ENCODE assay signal across 8 cellular contexts in the genomic region with DNA sequence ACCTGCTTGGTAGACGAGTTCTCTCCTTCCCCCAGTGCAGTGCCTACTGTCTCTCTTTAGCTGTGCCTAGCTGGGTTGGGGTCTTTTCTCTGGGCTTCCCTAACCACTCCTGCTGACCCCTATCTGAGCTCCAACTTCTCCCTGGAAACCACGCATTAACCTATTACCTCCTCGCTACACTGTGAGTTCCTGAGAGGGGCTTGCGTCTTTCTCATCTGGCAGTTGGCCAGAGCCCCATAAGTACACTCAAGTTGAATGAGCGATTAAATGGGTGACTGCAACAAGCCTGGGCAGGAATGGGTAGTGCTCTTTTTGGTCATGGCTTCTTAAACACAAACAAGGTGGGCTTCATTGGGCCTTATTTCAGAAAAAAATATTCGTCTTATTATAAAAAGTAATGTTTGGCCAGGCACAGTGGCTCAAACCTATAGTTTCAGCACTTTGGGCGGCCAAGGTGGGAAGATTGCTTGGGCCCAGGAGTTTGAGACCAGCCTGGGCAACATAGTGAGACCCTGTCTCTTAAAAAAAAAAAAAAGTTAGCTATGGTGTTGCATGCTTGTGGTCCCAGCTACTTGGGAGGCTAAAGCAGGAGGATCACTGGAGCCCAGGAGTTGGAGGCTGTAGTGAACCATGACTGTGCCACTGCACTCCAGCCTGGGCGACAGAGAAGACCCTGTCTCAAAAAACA. TPM values are rescaled to one million over a fixed set of nuclear protein-coding genes. Genes with fewer than 3 reads are reported as not detected.
DNase-seq lines count a peak whose midpoint lies in the region; ATAC-seq, FAIRE-seq and TF ChIP-seq lines count a peak whose summit lies in the region.

No MANE protein-coding gene starts in this region.

- TF ChIP-seq CTCF in HepG2 (CRISPR knock-in tag; IDR thresholded peaks at IDR 0.05) (no peak), type B pancreatic cell (conservative IDR thresholded peaks at IDR 0.05) (no peak)

- H3K9me3 Mint-ChIP-seq in type B pancreatic cell: no peaks in the 10 kb centered on the region

- intact Hi-C loops in HepG2 (cut with micrococcal nuclease; ENCODE audit: unreplicated experiment): no loop called here

- H3K27ac Mint-ChIP-seq in type B pancreatic cell: no peak overlapping the region

- H3K9me2 ChIP-seq in Karpas-422 (replicated peaks; ENCODE audit: insufficient read depth, low read length): no peaks in the 10 kb centered on the region

- H3K36me3 ChIP-seq in BLaER1 treated with 17β-estradiol and CSF1 and Interleukin-3, amounts not matched to agents 10 nM and 100 nM: no peaks in the 10 kb centered on the region
- H3K36me3 ChIP-seq in Karpas-422 (ENCODE audit: insufficient read depth, low read length) (no peaks in the 10 kb centered on the region), SK-N-MC (ENCODE audit: insufficient read depth, low read length) (no peaks in the 10 kb centered on the region), HepG2 (replicated peaks in 1 of 2; ENCODE audit: control insufficient read depth in 1 of 2, insufficient read depth in 2 of 2, low read length in 2 of 2) (no peaks in the 10 kb centered on the region)

- peaks cover 32% of the 10 kb centered on the region for H3K4me1 Mint-ChIP-seq in type B pancreatic cell (ENCODE audit: unreplicated experiment)

- DNase-seq in Karpas-422: peak; percentile 80
- no peak for DNase-seq in SK-N-MC (ENCODE audit: low read depth, low spot score)
- no peak for DNase-seq in HepG2 (ENCODE audit: low spot score)
- no peak for DNase-seq in left lobe of liver (ENCODE audit: low spot score)
- no peak for DNase-seq in type B pancreatic cell (ENCODE audit: extremely low spot score, unreplicated experiment)
- no peak for DNase-seq in NCI-H226

- H3K27me3 Mint-ChIP-seq in type B pancreatic cell: peaks cover 3% of the 10 kb centered on the region

- POLR2A ChIA-PET in HepG2 (lab: Yijun Ruan, JAX): no interaction called here

- CTCF ChIA-PET in HepG2 (lab: Yijun Ruan, JAX; ENCODE audit: low intra/inter-chr PET ratio, low total read pairs): no interaction called here

- no peak for FAIRE-seq in HepG2 (lab: Jason Lieb, UNC)

- H3K27me3 ChIP-seq in BLaER1 treated with 17β-estradiol and CSF1 and Interleukin-3, amounts not matched to agents 10 nM and 100 nM: no peaks in the 10 kb centered on the region
- H3K27me3 ChIP-seq in Karpas-422 (ENCODE audit: low read length): no peaks in the 10 kb centered on the region
- H3K27me3 ChIP-seq in HepG2 (ENCODE audit: control insufficient read depth in 1 of 2, insufficient read depth in 2 of 2, low read length in 2 of 2): no peaks in the 10 kb centered on the region; a peak in 1 of 5 replicates

- no peaks in the 10 kb centered on the region for H4K20me1 ChIP-seq in BLaER1 treated with 17β-estradiol and CSF1 and Interleukin-3, amounts not matched to agents 10 nM and 100 nM
- H4K20me1 ChIP-seq in Karpas-422 (ENCODE audit: insufficient read depth, low read depth, low read length): no peaks in the 10 kb centered on the region
- no peaks in the 10 kb centered on the region for H4K20me1 ChIP-seq in HepG2 (ENCODE audit: insufficient read depth, low read length)

- ATAC-seq in HepG2 (no peak), left lobe of liver (no peak), GM19463 (IDR thresholded peaks at IDR 0.05; ENCODE audit: unreplicated experiment) (no peak)

- peak overlapping the region in 10 of 11 experiments; percentile 46 to 92 (median 85); a peak in 19 of 22 replicates for H3K27ac ChIP-seq in BLaER1 treated with 17β-estradiol and CSF1 and Interleukin-3, amounts not matched to agents 10 nM and 100 nM
- H3K27ac ChIP-seq in Karpas-422 (ENCODE audit: low read length) (peak overlapping the region; percentile 99), SK-N-MC (peak overlapping the region; percentile 86), HepG2 (ENCODE audit: extremely low read length, insufficient read depth, low read length) (no peak overlapping the region)

- H3K79me2 ChIP-seq in Karpas-422 (ENCODE audit: low read length) (no peaks in the 10 kb centered on the region), HepG2 (ENCODE audit: insufficient read depth, low read length) (no peaks in the 10 kb centered on the region)

- H3K4me2 ChIP-seq in BLaER1 treated with 17β-estradiol and CSF1 and Interleukin-3, amounts not matched to agents 10 nM and 100 nM: peak overlapping the region; percentile 70 to 96 (median 86); a peak in 21 of 22 replicates
- H3K4me2 ChIP-seq in Karpas-422 (ENCODE audit: low read depth, low read length, poor library complexity, severe bottlenecking) (peak overlapping the region; percentile 70), HepG2 (ENCODE audit: low read depth, low read length) (no peak overlapping the region)

- H3K4me1 ChIP-seq in BLaER1 treated with 17β-estradiol and CSF1 and Interleukin-3, amounts not matched to agents 10 nM and 100 nM: peaks cover 37 to 79% (median 77%) of the 10 kb centered on the region in 10 experiments
- peaks cover 100% of the 10 kb centered on the region for H3K4me1 ChIP-seq in Karpas-422 (ENCODE audit: low read length)
- H3K4me1 ChIP-seq in HepG2 (ENCODE audit: insufficient read depth, low read length): peaks cover 82% of the 10 kb centered on the region

- H3K4me3 ChIP-seq in BLaER1 treated with 17β-estradiol and CSF1 and Interleukin-3, amounts not matched to agents 10 nM and 100 nM: peak overlapping the region in 7 of 10 experiments; percentile 12 to 60 (median 48); a peak in 9 of 20 replicates
- H3K4me3 ChIP-seq in Karpas-422 (ENCODE audit: low read length) (peak overlapping the region; percentile 44), SK-N-MC (peak overlapping the region; percentile 53; the same call in 1 of the 2 replicates), HepG2 (replicated peaks in 1 of 3; ENCODE audit: insufficient read depth in 1 of 3, low read depth in 2 of 3, low read length in 3 of 3) (no peak overlapping the region)

- no peaks in the 10 kb centered on the region for H3K9me3 ChIP-seq in BLaER1 treated with 17β-estradiol and CSF1 and Interleukin-3, amounts not matched to agents 10 nM and 100 nM (replicated peaks in 1 of 11)
- no peaks in the 10 kb centered on the region for H3K9me3 ChIP-seq in Karpas-422 (ENCODE audit: low read length)
- no peaks in the 10 kb centered on the region for H3K9me3 ChIP-seq in SK-N-MC (ENCODE audit: low read depth, low read length)
- H3K9me3 ChIP-seq in HepG2 (ENCODE audit: low read length): no peaks in the 10 kb centered on the region

- in situ Hi-C loops in HepG2 (cut with HindIII; ENCODE audit: extremely low pct_ligation_motif_present, low pct_unique_long_range_greater_than_20kb): no loop called here

- H2AFZ ChIP-seq in Karpas-422 (ENCODE audit: low read length) (no peak overlapping the region), HepG2 (ENCODE audit: low read length) (no peak overlapping the region)

- no peak overlapping the region for H3K4me3 Mint-ChIP-seq in type B pancreatic cell

- TF ChIP-seq POLR2A in HepG2 (IDR thresholded peaks at IDR 0.05; ENCODE audit: insufficient read depth in 1 of 2, low read depth in 2 of 2, low read length in 2 of 2): no peak

- BruUV-seq in HepG2 (replicated peaks; lab: Mats Ljungman, UMichigan): no TSS peak

- WGBS in HepG2 (ENCODE audit: low lambda C conversion rate): 86% methylated on average over 8 of the region's 8 CpGs

- TF ChIP-seq EP300 in HepG2 (IDR thresholded peaks at IDR 0.05; ENCODE audit: low read depth in 2 of 2, low read length in 2 of 2) (no peak), HepG2 (CRISPR knock-in tag; IDR thresholded peaks at IDR 0.05; ENCODE audit: borderline replicate concordance) (no peak)

- no peaks in the 10 kb centered on the region for H3K36me3 Mint-ChIP-seq in type B pancreatic cell

- no peak for TF ChIP-seq RAD21 in HepG2 (CRISPR knock-in tag; IDR thresholded peaks at IDR 0.05)

- H3K9ac ChIP-seq in BLaER1 treated with 17β-estradiol and CSF1 and Interleukin-3, amounts not matched to agents 10 nM and 100 nM: peak overlapping the region in 8 of 11 experiments; percentile 62 to 78 (median 72); a peak in 17 of 22 replicates
- peak overlapping the region; percentile 72 for H3K9ac ChIP-seq in Karpas-422 (ENCODE audit: low read length)
- H3K9ac ChIP-seq in SK-N-MC (ENCODE audit: insufficient read length): no peak overlapping the region
- H3K9ac ChIP-seq in HepG2 (ENCODE audit: insufficient read depth, low read depth, low read length): no peak overlapping the region

TF ChIP-seq in HepG2, 621 proteins besides CTCF, POLR2A, EP300 and RAD21 (continues in another document):
- TF ChIP-seq HNRNPUL1 (IDR thresholded peaks at IDR 0.05; ENCODE audit: low read depth, low read length) (no peak), REXO4 (CRISPR knock-in tag; IDR thresholded peaks at IDR 0.05; ENCODE audit: borderline replicate concordance) (no peak)

RNA-seq across cellular contexts. Expression of a gene that starts 41.4 kb away (rescaled TPM):
- 88.9 and 251 TPM in 2 replicates for total RNA-seq in Karpas-422 (2014; rRNA removed; shearing (Covaris generic); ENCODE audit: low replicate concordance)
- total RNA-seq in HepG2 (2016; rRNA removed; fragmentation: Illumina TruSeq; extraction: Trizol) (25.7 and 27.5 TPM in 2 replicates), left lobe of liver (22.7 TPM), type B pancreatic cell (ENCODE audit: low replicate concordance) (59.0 and 83.6 TPM in 2 replicates)
- total RNA-seq in HepG2 (2016; cell fraction: cytosol; rRNA removed; fragmentation: Illumina TruSeq; extraction: Trizol; ENCODE audit: low read depth): 7.4 and 7.8 TPM in 2 replicates
- total RNA-seq in HepG2 (2016; cell fraction: insoluble cytoplasmic fraction; rRNA removed; fragmentation: Illumina TruSeq; extraction: Trizol): 19.4 and 28.6 TPM in 2 replicates
- total RNA-seq in HepG2 (2016; cell fraction: membrane; rRNA removed; fragmentation: Illumina TruSeq; extraction: Trizol): 14.0 and 17.5 TPM in 2 replicates
- total RNA-seq in HepG2 (2016; cell fraction: nucleus; rRNA removed; fragmentation: Illumina TruSeq; extraction: Trizol): 45.1 and 48.0 TPM in 2 replicates
- 32.9 and 40.2 TPM in 2 replicates for polyA plus RNA-seq in HepG2 (2011; rRNA removed)
- polyA plus RNA-seq in HepG2 (2011; cell fraction: cytosol; rRNA removed): 20.4 and 33.2 TPM in 2 replicates
- polyA plus RNA-seq in HepG2 (2011; cell fraction: nucleus; rRNA removed): 7.1 and 9.3 TPM in 2 replicates
- polyA plus RNA-seq in HepG2 (2012): 44.2 and 45.6 TPM in 2 replicates
- polyA plus RNA-seq in HepG2 (2016; cell fraction: cytosol; fragmentation: Illumina TruSeq; extraction: Trizol; ENCODE audit: low read depth): 8.7 TPM in 2 replicates
- polyA plus RNA-seq in HepG2 (2016; cell fraction: insoluble cytoplasmic fraction; fragmentation: Illumina TruSeq; extraction: Trizol; ENCODE audit: low read depth): 42.0 and 43.1 TPM in 2 replicates
- 15.9 and 18.3 TPM in 2 replicates for polyA plus RNA-seq in HepG2 (2016; cell fraction: membrane; fragmentation: Illumina TruSeq; extraction: Trizol; ENCODE audit: low read depth)
- 71.1 and 87.2 TPM in 2 replicates for polyA plus RNA-seq in HepG2 (2016; cell fraction: nucleus; fragmentation: Illumina TruSeq; extraction: Trizol; ENCODE audit: insufficient read depth, low read depth)
- 30.6 and 35.4 TPM in 2 replicates for polyA minus RNA-seq in HepG2 (2011; rRNA and poly(A)+ RNA removed; ENCODE audit: low replicate concordance)
- 23.1 and 27.5 TPM in 2 replicates for polyA minus RNA-seq in HepG2 (2011; cell fraction: cytosol; rRNA and poly(A)+ RNA removed)
- 19.3 and 28.8 TPM in 2 replicates for polyA minus RNA-seq in HepG2 (2011; cell fraction: nucleus; rRNA and poly(A)+ RNA removed)

Comparison
In these comparisons a context has a peak if more than half of its experiments do, and no peak if none do; other contexts are left out.
1. H3K4me3 ChIP-seq: peak in BLaER1 treated with 17β-estradiol and CSF1 and Interleukin-3, amounts not matched to agents 10 nM and 100 nM (7 of 10), Karpas-422 (single experiment) and SK-N-MC (single experiment); none in HepG2 (0 of 3).
2. H3K9ac ChIP-seq: peak in BLaER1 treated with 17β-estradiol and CSF1 and Interleukin-3, amounts not matched to agents 10 nM and 100 nM (8 of 11) and Karpas-422 (single experiment); none in SK-N-MC (single experiment) and HepG2 (single experiment).